15 cellular contexts compared by ENCODE assay signal in the genomic region with DNA sequence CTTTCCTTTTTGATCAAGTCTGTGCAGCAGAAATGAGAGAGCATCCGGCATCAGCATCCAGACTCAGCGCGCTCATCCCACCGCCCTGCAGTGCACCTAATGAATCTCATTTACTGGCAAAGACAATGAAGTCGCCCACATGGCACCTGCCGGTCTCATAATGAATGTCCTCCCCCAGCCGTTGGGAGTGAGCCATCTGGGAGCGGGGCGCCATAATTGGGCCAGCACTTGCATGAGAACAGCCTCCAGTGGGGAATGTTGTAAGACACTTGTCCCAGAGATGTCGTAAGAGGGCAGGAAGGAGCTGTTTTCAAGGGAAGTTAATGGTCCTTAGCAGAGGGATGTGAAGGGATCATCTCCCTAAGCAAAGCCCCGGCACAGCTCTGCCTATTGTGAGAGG.
DNase-seq lines count a peak whose midpoint lies in the region; ATAC-seq and TF ChIP-seq lines count a peak whose summit lies in the region.
"Had no signal": no experiment of that assay in that cellular context is flagged by ENCODE, and none has a peak within 500 bp of the region (broad histone marks: within the 10 kb centered on the region; RNA-seq: fewer than 3 reads in every experiment).

No MANE protein-coding gene starts in this region.

- H3K56ac ChIP-seq in H9 (ENCODE audit: insufficient read length, low read depth, low read length) = no peak overlapping the region

- H2BK12ac ChIP-seq in H9 (ENCODE audit: insufficient read length, low read depth, low read length) = no peak overlapping the region

- H3K36me3 Mint-ChIP-seq in H9 (ENCODE audit: insufficient read depth in 1 of 3, low read depth in 3 of 3) (no peaks in the 10 kb centered on the region), brain (no peaks in the 10 kb centered on the region)
- H3K36me3 Mint-ChIP-seq: naive B cell had no signal

- no CpG with 5 or more reads among the region's 11 CpGs for WGBS in H9 (ENCODE audit: extremely low coverage, insufficient read length, low lambda C conversion rate)
- WGBS in smooth muscle cell (ENCODE audit: low lambda C conversion rate) = 67% methylated on average over 11 of the region's 11 CpGs

- H3K36me3 ChIP-seq in smooth muscle cell (ENCODE audit: low read depth) = no peaks in the 10 kb centered on the region
- H3K36me3 ChIP-seq: prostate gland had no signal

- H2AFZ ChIP-seq in H9 (ENCODE audit: low read length) = no peak overlapping the region
- no peak overlapping the region for H2AFZ ChIP-seq in smooth muscle cell (ENCODE audit: low read depth)
- H2AFZ ChIP-seq: hepatocyte had no signal

- H3K4me1 Mint-ChIP-seq in H9 (peaks cover 42 to 46% of the 10 kb centered on the region in 2 experiments), brain (peaks cover 56% of the 10 kb centered on the region)
- H3K4me1 Mint-ChIP-seq: naive B cell had no signal

- H3K79me2 ChIP-seq in H9 (ENCODE audit: insufficient read depth, low read length) = no peaks in the 10 kb centered on the region
- no peaks in the 10 kb centered on the region for H3K79me2 ChIP-seq in smooth muscle cell (ENCODE audit: low read depth)
- H3K79me2 ChIP-seq: hepatocyte had no signal

- H4K8ac ChIP-seq in H9 (replicated peaks; ENCODE audit: insufficient read length, low read depth, low read length) = no peak overlapping the region

- H3K27ac Mint-ChIP-seq in H9 (no peak overlapping the region), brain (peak overlapping the region in 4 of 5 experiments; percentile 57 to 77 (median 74))
- H3K27ac Mint-ChIP-seq: naive B cell had no signal

- H2BK15ac ChIP-seq in H9 (ENCODE audit: low read depth, low read length) = no peak overlapping the region

- H3K9ac ChIP-seq in H9 (ENCODE audit: extremely low read depth, insufficient read length, low read length) (no peak overlapping the region), smooth muscle cell (ENCODE audit: low read depth) (no peak overlapping the region)

- no peaks in the 10 kb centered on the region; a peak in 1 of 5 replicates for H3K9me3 Mint-ChIP-seq in H9
- no peaks in the 10 kb centered on the region for H3K9me3 Mint-ChIP-seq in brain
- H3K9me3 Mint-ChIP-seq: central memory CD8-positive, alpha-beta T cell had no signal

- H3K27me3 Mint-ChIP-seq in H9 (ENCODE audit: low read depth) (peaks cover 56% of the 10 kb centered on the region), brain (peaks cover 20% of the 10 kb centered on the region)

- H2BK5ac ChIP-seq in H9 (ENCODE audit: insufficient read length, low read length) = no peak overlapping the region

- H4K91ac ChIP-seq in H9 (ENCODE audit: insufficient read length, low read depth, low read length) = no peak overlapping the region

- no peaks in the 10 kb centered on the region for H3K23me2 ChIP-seq in H9 (ENCODE audit: insufficient read length, low read depth, low read length, poor library complexity, severe bottlenecking)

- H3K4me1 ChIP-seq in H9 (ENCODE audit: insufficient read depth, low read length) = peaks cover 8% of the 10 kb centered on the region; the same call in 1 of the 2 replicates
- no peaks in the 10 kb centered on the region for H3K4me1 ChIP-seq in smooth muscle cell (ENCODE audit: low read depth)
- H3K4me1 ChIP-seq: prostate gland, testis had no signal

- H3K4me3 Mint-ChIP-seq in H9 (peak overlapping the region in 1 of 2 experiments; percentile 38; a peak in 1 of 5 replicates), brain (peak overlapping the region in 3 of 5 experiments; percentile 37 to 66 (median 56))
- H3K4me3 Mint-ChIP-seq: central memory CD8-positive, alpha-beta T cell; naive B cell had no signal

- H2BK120ac ChIP-seq in H9 (ENCODE audit: low read depth, low read length, poor library complexity, severe bottlenecking) = no peak overlapping the region

- TF ChIP-seq CTCF in H9 (conservative IDR thresholded peaks at IDR 0.05) (no peak), brain (conservative IDR thresholded peaks at IDR 0.05) (no peak), smooth muscle cell (IDR thresholded peaks at IDR 0.05; ENCODE audit: borderline replicate concordance, insufficient read depth, poor library complexity, severe bottlenecking) (no peak)

- no peaks in the 10 kb centered on the region for H4K20me1 ChIP-seq in H9 (ENCODE audit: control insufficient read depth, insufficient read depth, insufficient read length)
- H4K20me1 ChIP-seq in smooth muscle cell (ENCODE audit: low read depth) = no peaks in the 10 kb centered on the region

- H3K18ac ChIP-seq in H9 (ENCODE audit: insufficient read length, low read depth, low read length) = no peak overlapping the region

- H3K23ac ChIP-seq in H9 (ENCODE audit: insufficient read length, low read depth, low read length) = no peak overlapping the region

- H3K27ac ChIP-seq in H9 (ENCODE audit: insufficient read length, low read depth, low read length) (no peak overlapping the region), smooth muscle cell (ENCODE audit: low read depth) (no peak overlapping the region)
- H3K27ac ChIP-seq: hepatocyte, prostate gland, testis had no signal

- H3K4me3 ChIP-seq in smooth muscle cell = no peak overlapping the region
- H3K4me3 ChIP-seq: hepatocyte, lung, prostate gland, testis had no signal

- H4K5ac ChIP-seq in H9 (ENCODE audit: insufficient read length, low read depth, low read length) = no peak overlapping the region

- no peaks in the 10 kb centered on the region for H3K79me1 ChIP-seq in H9 (ENCODE audit: insufficient read depth, low read depth, low read length, poor library complexity, severe bottlenecking)

- H3K9me3 ChIP-seq in H9 (ENCODE audit: control insufficient read depth, low read depth, low read length) (no peaks in the 10 kb centered on the region), smooth muscle cell (replicated peaks; ENCODE audit: low read depth) (no peaks in the 10 kb centered on the region)
- H3K9me3 ChIP-seq: prostate gland, testis had no signal

- H3F3A ChIP-seq in smooth muscle cell (ENCODE audit: low read depth) = no peaks in the 10 kb centered on the region

- H2AK5ac ChIP-seq in H9 (ENCODE audit: insufficient read length, low read length) = no peak overlapping the region

- no peak overlapping the region for H3K14ac ChIP-seq in H9 (ENCODE audit: insufficient read depth, low read length)

- DNase-seq in H9 = peak; percentile 43
- peak; percentile 94 for DNase-seq in NCI-H2107 treated with DMSO at 0.1 percent for 48 hours (lab: John Stamatoyannopoulos, UW; ENCODE audit: unreplicated experiment)
- peak in 6 of 10 donors; percentile 17 to 90 (median 60) for DNase-seq in posterior cingulate gyrus
- DNase-seq in sciatic nerve (ENCODE audit: low spot score) = no peak
- no peak for DNase-seq in smooth muscle cell (lab: John Stamatoyannopoulos, UW; ENCODE audit: unreplicated experiment)
- DNase-seq: islet precursor cell, naive B cell, testis had no signal

- no peak overlapping the region for H3K4ac ChIP-seq in H9 (ENCODE audit: low read depth, low read length)

- ATAC-seq in sciatic nerve (no peak), HG03139 (IDR thresholded peaks at IDR 0.05; ENCODE audit: unreplicated experiment) (no peak)
- ATAC-seq: Right ventricle myocardium inferior had no signal

- intact Hi-C loops in posterior cingulate gyrus (cut with DNase I) (no loop called here), sciatic nerve (cut with DNase I) (no loop called here)

- no peak overlapping the region for H2BK20ac ChIP-seq in H9 (ENCODE audit: low read depth, low read length, poor library complexity, severe bottlenecking)

- H3T11ph ChIP-seq in H9 (ENCODE audit: low read length) = no peak overlapping the region

- no peak overlapping the region for H3K4me2 ChIP-seq in H9 (ENCODE audit: insufficient read depth, insufficient read length, low read length)
- no peak overlapping the region for H3K4me2 ChIP-seq in smooth muscle cell
- H3K4me2 ChIP-seq: hepatocyte had no signal

- H3K27me3 ChIP-seq in H9 (ENCODE audit: insufficient read depth, low read length) (no peaks in the 10 kb centered on the region), smooth muscle cell (ENCODE audit: low read depth) (peaks cover 60% of the 10 kb centered on the region)
- H3K27me3 ChIP-seq: testis had no signal

Comparison
In these comparisons a context has a peak if more than half of its experiments do, and no peak if none do; other contexts are left out.
1. DNase-seq: peak in H9 (single experiment), NCI-H2107 treated with DMSO at 0.1 percent for 48 hours (single experiment) and posterior cingulate gyrus (6 of 10); none in sciatic nerve (single experiment) and smooth muscle cell (single experiment).
2. H3K27ac Mint-ChIP-seq: peak in brain (4 of 5); none in H9 (0 of 3).